In the genomic region with DNA sequence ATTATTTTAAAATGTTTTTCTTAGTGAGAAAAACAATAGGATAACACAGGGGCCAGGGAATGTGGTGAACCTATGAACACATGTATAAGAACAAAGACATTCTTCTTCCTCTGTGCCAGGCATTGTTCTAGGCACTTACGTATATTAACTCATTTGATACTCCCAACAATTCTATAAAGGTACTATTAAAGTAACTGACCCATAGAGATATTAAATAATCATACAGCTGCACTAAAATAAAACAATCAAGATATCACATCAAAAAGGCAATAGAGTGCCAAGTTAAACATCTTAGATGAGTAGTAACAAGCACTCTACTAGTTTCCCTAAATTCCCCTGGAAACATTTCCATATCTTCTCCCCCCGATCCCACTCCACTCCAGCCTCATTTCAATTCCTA, we compare ENCODE assay signal across 33 cellular contexts.
"Had no signal": no experiment of that assay in that cellular context is flagged by ENCODE, and none has a peak within 500 bp of the region (broad histone marks: within the 10 kb centered on the region; RNA-seq: fewer than 3 reads in every experiment).

No MANE protein-coding gene starts in this region.

- DNase-seq: activated B cell treated with CpG ODN at 0.5 μM for 24 hours; activated CD4-positive, alpha-beta memory T cell treated with anti-CD3 and anti-CD28 coated beads for 36 hours; activated CD4-positive, alpha-beta T cell treated with anti-CD3 and anti-CD28 coated beads for 48 hours; activated CD8-positive, alpha-beta memory T cell treated with anti-CD3 and anti-CD28 coated beads, Interleukin-2, amount 10 ng/mL, durations not matched to agents 7 days and 5 days; activated CD8-positive, alpha-beta memory T cell treated with anti-CD3 and anti-CD28 coated beads, Interleukin-2, amount 50 U/mL, for 4 hours; activated CD8-positive, alpha-beta T cell treated with anti-CD3 and anti-CD28 coated beads, Interleukin-2, amount 10 ng/mL, durations not matched to agents 7 days and 5 days; activated effector memory CD4-positive, alpha-beta T cell treated with anti-CD3 and anti-CD28 coated beads, Interleukin-2, amount 50 U/mL, for 16 hours; activated naive CD4-positive, alpha-beta T cell treated with anti-CD3 and anti-CD28 coated beads for 36 hours; activated naive CD8-positive, alpha-beta T cell treated with anti-CD3 and anti-CD28 coated beads for 36 hours; activated naive CD8-positive, alpha-beta T cell treated with anti-CD3 and anti-CD28 coated beads, Interleukin-2, amount 50 U/mL, for 24 hours; activated T-cell treated with anti-CD3 and anti-CD28 coated beads, Interleukin-2, amount 50 U/mL, for 1 hour; activated T-cell treated with anti-CD3 and anti-CD28 coated beads, Interleukin-2, amount 50 U/mL, for 48 hours; adrenal gland; amygdala; aorta; body of pancreas; caudate nucleus; cortex of kidney; dermis blood vessel endothelial cell; effector CD4-positive, alpha-beta T cell; esophagus squamous epithelium; foreskin fibroblast; head of caudate nucleus; T-cell; T1000; WERI-Rb-1 had no signal

- H3K4me3 Mint-ChIP-seq: activated B cell treated with CpG ODN at 0.5 μM for 24 hours; activated CD4-positive, alpha-beta memory T cell treated with anti-CD3 and anti-CD28 coated beads for 36 hours; activated CD8-positive, alpha-beta memory T cell treated with anti-CD3 and anti-CD28 coated beads, Interleukin-2, amount 10 ng/mL, durations not matched to agents 7 days and 5 days; activated CD8-positive, alpha-beta T cell treated with anti-CD3 and anti-CD28 coated beads, Interleukin-2, amount 10 ng/mL, durations not matched to agents 7 days and 5 days; activated naive CD4-positive, alpha-beta T cell treated with anti-CD3 and anti-CD28 coated beads for 36 hours; activated naive CD4-positive, alpha-beta T cell treated with anti-CD3 and anti-CD28 coated beads, Interleukin-2, amount 50 U/mL, for 24 hours; activated naive CD8-positive, alpha-beta T cell treated with anti-CD3 and anti-CD28 coated beads for 36 hours; activated naive CD8-positive, alpha-beta T cell treated with anti-CD3 and anti-CD28 coated beads, Interleukin-2, amount 50 U/mL, for 24 hours; activated T-helper 1 cell treated with anti-CD3 and anti-CD28 coated beads, Interleukin-12 subunit alpha, Interleukin-12 subunit beta, Interleukin-2, Interleukin-4 antibody, amounts not matched to agents 30 ng/mL and 10 ng/mL and 1 ng/mL, durations not matched to agents 14 hours and 24 hours and 36 hours; T-cell; T-helper 1 cell treated with Interleukin-12 subunit alpha and Interleukin-12 subunit beta and Interleukin-4 antibody, amounts not matched to agents 30 μg/mL and 1 μg/mL, for 36 hours; T-helper 2 cell treated with Interferon-gamma antibody and Interleukin-4, amounts not matched to agents 5 μg/mL and 100 μg/mL, for 36 hours had no signal

- H3K27me3 Mint-ChIP-seq: activated B cell treated with CpG ODN at 0.5 μM for 24 hours; activated CD4-positive, alpha-beta memory T cell treated with anti-CD3 and anti-CD28 coated beads for 36 hours; activated CD8-positive, alpha-beta memory T cell treated with anti-CD3 and anti-CD28 coated beads, Interleukin-2, amount 10 ng/mL, durations not matched to agents 7 days and 5 days; activated naive CD4-positive, alpha-beta T cell treated with anti-CD3 and anti-CD28 coated beads, Interleukin-2, amount 50 U/mL, for 24 hours; activated naive CD8-positive, alpha-beta T cell treated with anti-CD3 and anti-CD28 coated beads for 36 hours; activated naive CD8-positive, alpha-beta T cell treated with anti-CD3 and anti-CD28 coated beads, Interleukin-2, amount 50 U/mL, for 24 hours; T-cell had no signal

- H3K27ac Mint-ChIP-seq: activated B cell treated with CpG ODN at 0.5 μM for 24 hours; activated CD4-positive, alpha-beta memory T cell treated with anti-CD3 and anti-CD28 coated beads for 36 hours; activated CD8-positive, alpha-beta memory T cell treated with anti-CD3 and anti-CD28 coated beads, Interleukin-2, amount 10 ng/mL, durations not matched to agents 7 days and 5 days; activated CD8-positive, alpha-beta T cell treated with anti-CD3 and anti-CD28 coated beads, Interleukin-2, amount 10 ng/mL, durations not matched to agents 7 days and 5 days; activated naive CD4-positive, alpha-beta T cell treated with anti-CD3 and anti-CD28 coated beads for 36 hours; activated naive CD4-positive, alpha-beta T cell treated with anti-CD3 and anti-CD28 coated beads, Interleukin-2, amount 50 U/mL, for 24 hours; activated naive CD8-positive, alpha-beta T cell treated with anti-CD3 and anti-CD28 coated beads for 36 hours; activated naive CD8-positive, alpha-beta T cell treated with anti-CD3 and anti-CD28 coated beads, Interleukin-2, amount 50 U/mL, for 24 hours; activated T-helper 1 cell treated with anti-CD3 and anti-CD28 coated beads, Interleukin-12 subunit alpha, Interleukin-12 subunit beta, Interleukin-2, Interleukin-4 antibody, amounts not matched to agents 30 ng/mL and 10 ng/mL and 1 ng/mL, durations not matched to agents 14 hours and 24 hours and 36 hours; activated T-helper 2 cell treated with anti-CD3 and anti-CD28 coated beads, Interferon-gamma antibody, Interleukin-2, Interleukin-4, amounts not matched to agents 10 μg/mL and 5 μg/mL and 100 μg/mL, durations not matched to agents 14 hours and 24 hours and 36 hours; T-cell; T-helper 1 cell treated with Interleukin-12 subunit alpha and Interleukin-12 subunit beta and Interleukin-4 antibody, amounts not matched to agents 30 μg/mL and 1 μg/mL, for 36 hours; T-helper 2 cell treated with Interferon-gamma antibody and Interleukin-4, amounts not matched to agents 5 μg/mL and 100 μg/mL, for 36 hours had no signal

- H3K27me3 ChIP-seq: adrenal gland, body of pancreas, esophagus squamous epithelium had no signal

- H3K4me3 ChIP-seq: adrenal gland, body of pancreas, esophagus squamous epithelium had no signal

- ATAC-seq: activated CD4-positive, CD25-positive, alpha-beta regulatory T cell treated with anti-CD3 and anti-CD28 coated beads, Interleukin-2, amount 50 U/mL, for 24 hours; activated CD8-positive, alpha-beta memory T cell treated with anti-CD3 and anti-CD28 coated beads, Interleukin-2, amount 10 ng/mL, durations not matched to agents 7 days and 5 days; activated CD8-positive, alpha-beta T cell treated with anti-CD3 and anti-CD28 coated beads, Interleukin-2, amount 10 ng/mL, durations not matched to agents 7 days and 5 days; activated naive CD8-positive, alpha-beta T cell treated with anti-CD3 and anti-CD28 coated beads, Interleukin-2, amount 50 U/mL, for 24 hours; body of pancreas; T-cell had no signal

- H3K27ac ChIP-seq: adrenal gland, body of pancreas, epithelial cell of prostate, esophagus squamous epithelium, WERI-Rb-1 had no signal

- H3K36me3 ChIP-seq: adrenal gland, esophagus squamous epithelium, WERI-Rb-1 had no signal

- H3K9me3 Mint-ChIP-seq: activated CD4-positive, alpha-beta memory T cell treated with anti-CD3 and anti-CD28 coated beads for 36 hours; activated naive CD4-positive, alpha-beta T cell treated with anti-CD3 and anti-CD28 coated beads for 36 hours; activated naive CD4-positive, alpha-beta T cell treated with anti-CD3 and anti-CD28 coated beads, Interleukin-2, amount 50 U/mL, for 24 hours; activated naive CD8-positive, alpha-beta T cell treated with anti-CD3 and anti-CD28 coated beads for 36 hours; activated naive CD8-positive, alpha-beta T cell treated with anti-CD3 and anti-CD28 coated beads, Interleukin-2, amount 50 U/mL, for 24 hours; activated T-helper 1 cell treated with anti-CD3 and anti-CD28 coated beads, Interleukin-12 subunit alpha, Interleukin-12 subunit beta, Interleukin-2, Interleukin-4 antibody, amounts not matched to agents 30 ng/mL and 10 ng/mL and 1 ng/mL, durations not matched to agents 14 hours and 24 hours and 36 hours; T-helper 1 cell treated with Interleukin-12 subunit alpha and Interleukin-12 subunit beta and Interleukin-4 antibody, amounts not matched to agents 30 μg/mL and 1 μg/mL, for 36 hours; T-helper 2 cell treated with Interferon-gamma antibody and Interleukin-4, amounts not matched to agents 5 μg/mL and 100 μg/mL, for 36 hours had no signal

- H3K9me3 ChIP-seq: adrenal gland, body of pancreas, esophagus squamous epithelium had no signal

- H3K4me1 ChIP-seq: adrenal gland, body of pancreas, esophagus squamous epithelium had no signal
